Comparison of ENCODE assay signal across 19 cellular contexts in the genomic region with DNA sequence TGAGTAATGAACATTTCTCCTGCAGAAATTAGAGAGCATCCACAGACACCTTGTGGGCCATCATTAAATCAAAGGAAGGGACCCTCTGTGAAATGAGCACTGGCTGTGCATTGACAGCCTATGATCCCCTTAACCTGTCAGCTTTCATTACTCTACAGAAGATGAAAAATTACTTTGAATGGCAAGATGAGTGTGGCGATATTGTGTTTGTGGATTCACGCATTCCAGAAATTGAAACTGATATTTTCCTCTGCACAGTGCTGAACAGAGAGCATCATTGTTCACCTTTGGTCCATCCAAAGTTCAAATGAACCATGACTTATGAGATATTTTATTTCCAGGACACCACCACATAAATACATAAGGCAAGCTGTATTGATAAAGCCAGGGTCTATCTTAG.
"Had no signal": no experiment of that assay in that cellular context is flagged by ENCODE, and none has a peak within 500 bp of the region (broad histone marks: within the 10 kb centered on the region; RNA-seq: fewer than 3 reads in every experiment).

No MANE protein-coding gene starts in this region.

- H3K4me3 ChIP-seq: coronary artery, dorsolateral prefrontal cortex, esophagus muscularis mucosa, gastrocnemius medialis, heart right ventricle, left lung, lower lobe of right lung, mucosa of descending colon had no signal

- H3K36me3 ChIP-seq: esophagus muscularis mucosa, gastrocnemius medialis, heart right ventricle, left lung, lower lobe of right lung had no signal

- H3K27me3 ChIP-seq: dorsolateral prefrontal cortex, esophagus muscularis mucosa, foreskin keratinocyte, gastrocnemius medialis, heart right ventricle, left lung had no signal

- H3K27ac ChIP-seq: coronary artery, dorsolateral prefrontal cortex, esophagus muscularis mucosa, foreskin keratinocyte, gastrocnemius medialis, heart right ventricle, left lung, lower lobe of right lung had no signal

- H3K9me3 ChIP-seq: esophagus muscularis mucosa, gastrocnemius medialis, left lung, lower lobe of right lung, mucosa of descending colon had no signal

- DNase-seq: dermis blood vessel endothelial cell; dorsolateral prefrontal cortex; effector CD4-positive, alpha-beta T cell; effector memory CD4-positive, alpha-beta T cell; foreskin keratinocyte; gastrocnemius medialis; glutamatergic neuron; head of caudate nucleus; heart right ventricle; hippocampal formation; left cardiac atrium; left lung; left ventricle myocardium superior; lower lobe of right lung; mesenchymal stem cell; mucosa of descending colon; naive B cell had no signal
